Comparison of ENCODE assay signal across 8 cellular contexts in the genomic region with DNA sequence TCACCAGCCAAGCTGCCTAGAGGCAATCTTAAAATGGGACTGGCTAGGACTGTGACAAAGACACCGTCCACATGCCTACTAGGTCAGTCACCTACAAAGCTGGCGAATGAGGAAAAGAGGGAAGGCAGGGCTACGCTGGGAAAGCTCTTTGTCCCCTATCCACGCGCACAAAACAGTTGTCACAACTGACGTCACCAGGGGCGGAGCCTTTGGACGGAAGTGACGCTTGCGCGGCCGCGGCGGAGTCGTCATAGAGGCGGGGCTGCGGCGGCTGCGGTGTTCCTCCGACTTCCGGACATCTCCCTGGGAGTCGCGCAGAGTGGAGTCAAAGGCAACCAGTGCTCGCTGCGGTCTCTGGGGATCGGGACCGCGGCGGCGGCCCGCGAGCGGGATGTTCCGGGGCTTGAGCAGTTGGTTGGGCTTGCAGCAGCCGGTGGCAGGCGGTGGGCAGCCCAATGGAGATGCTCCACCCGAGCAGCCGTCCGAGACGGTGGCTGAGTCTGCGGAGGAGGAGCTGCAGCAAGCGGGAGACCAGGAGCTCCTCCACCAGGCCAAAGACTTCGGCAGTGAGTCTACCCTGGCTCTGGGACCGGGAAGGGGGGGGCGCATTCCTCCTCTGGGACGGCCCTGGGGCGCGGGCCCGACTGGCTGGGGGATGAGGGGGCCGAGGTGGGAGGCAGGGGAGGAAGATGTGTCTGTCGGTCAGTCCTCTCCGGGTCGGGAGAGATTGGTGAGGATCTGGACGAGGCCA. TPM values are rescaled to one million over a fixed set of nuclear protein-coding genes. Genes with fewer than 3 reads are reported as not detected.
A peak's percentile ranks its signal among the peaks of the same experiment; 100 is the strongest.
DNase-seq lines count a peak whose midpoint lies in the region; ATAC-seq, FAIRE-seq and TF ChIP-seq lines count a peak whose summit lies in the region.

A gene with protein sequence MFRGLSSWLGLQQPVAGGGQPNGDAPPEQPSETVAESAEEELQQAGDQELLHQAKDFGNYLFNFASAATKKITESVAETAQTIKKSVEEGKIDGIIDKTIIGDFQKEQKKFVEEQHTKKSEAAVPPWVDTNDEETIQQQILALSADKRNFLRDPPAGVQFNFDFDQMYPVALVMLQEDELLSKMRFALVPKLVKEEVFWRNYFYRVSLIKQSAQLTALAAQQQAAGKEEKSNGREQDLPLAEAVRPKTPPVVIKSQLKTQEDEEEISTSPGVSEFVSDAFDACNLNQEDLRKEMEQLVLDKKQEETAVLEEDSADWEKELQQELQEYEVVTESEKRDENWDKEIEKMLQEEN (plus strand): TSS at position 279 of the 751 bp plus-strand sequence. CDS start 113 bp downstream, at position 392.

- no peak for FAIRE-seq in D721Med (lab: Jason Lieb, UNC)

- H3K36me3 ChIP-seq in hepatocyte (replicated peaks; ENCODE audit: insufficient read depth, low read depth), result no peaks in the 10 kb centered on the region

- TF ChIP-seq CTCF in hepatocyte (IDR thresholded peaks at IDR 0.05; ENCODE audit: poor library complexity), result no peak
- no peak for TF ChIP-seq CTCF in D721Med (IDR thresholded peaks at IDR 0.05; ENCODE audit: insufficient read depth, missing control alignments)

- no peaks in the 10 kb centered on the region for H3K9me3 ChIP-seq in hepatocyte (ENCODE audit: low read depth)

- H2AFZ ChIP-seq in hepatocyte, result peak within 1 kb of the TSS; percentile 57

- peak; percentile 97 to 98 for DNase-seq in NCI-H2081 (lab: John Stamatoyannopoulos, UW)
- peak; percentile 86 for DNase-seq in T1000 (lab: John Stamatoyannopoulos, UW)
- peak; percentile 99 for DNase-seq in astrocyte of the hippocampus (ENCODE audit: low read depth, low spot score)
- DNase-seq in hepatocyte (ENCODE audit: low spot score), result peak; percentile 99
- DNase-seq in renal cortical epithelial cell (ENCODE audit: low read depth), result peak; percentile 92
- no peak for DNase-seq in D721Med (ENCODE audit: insufficient read length, low spot score)

- H4K20me1 ChIP-seq in hepatocyte (ENCODE audit: insufficient read depth, poor library complexity, severe bottlenecking), result peaks cover 14% of the 10 kb centered on the region

- peak; percentile 89 for ATAC-seq in GM18508 (IDR thresholded peaks at IDR 0.05; ENCODE audit: insufficient read depth, unreplicated experiment)
- ATAC-seq in HG03025 (IDR thresholded peaks at IDR 0.05; ENCODE audit: low FRiP score, unreplicated experiment), result peak; percentile 100

- WGBS in hepatocyte (ENCODE audit: low lambda C conversion rate, missing lambda C conversion rate), result under 1% methylated on average over 38 of the region's 54 CpGs

- peak within 1 kb of the TSS; percentile 51 for H3K4me3 ChIP-seq in hepatocyte

- H3K27ac ChIP-seq in hepatocyte, result peak within 1 kb of the TSS; percentile 98

- H3K27me3 ChIP-seq in hepatocyte, result no peaks in the 10 kb centered on the region

- peaks cover 38% of the 10 kb centered on the region for H3K4me1 ChIP-seq in hepatocyte (ENCODE audit: insufficient read depth)

- H3K79me2 ChIP-seq in hepatocyte, result peaks cover 47% of the 10 kb centered on the region

- H3K4me2 ChIP-seq in hepatocyte, result peak within 1 kb of the TSS; percentile 86

- H3K9me2 ChIP-seq in hepatocyte (replicated peaks; ENCODE audit: insufficient read depth), result no peaks in the 10 kb centered on the region

RNA-seq across cellular contexts. Expression of the gene that starts here (rescaled TPM):
- 57.8 and 59.7 TPM in 2 replicates for total RNA-seq in hepatocyte
- 50.2 and 52.1 TPM in 2 replicates for polyA plus RNA-seq in hepatocyte
- 43.6 and 78.5 TPM in 2 replicates for total RNA-seq in renal cortical epithelial cell
